In the genomic region with DNA sequence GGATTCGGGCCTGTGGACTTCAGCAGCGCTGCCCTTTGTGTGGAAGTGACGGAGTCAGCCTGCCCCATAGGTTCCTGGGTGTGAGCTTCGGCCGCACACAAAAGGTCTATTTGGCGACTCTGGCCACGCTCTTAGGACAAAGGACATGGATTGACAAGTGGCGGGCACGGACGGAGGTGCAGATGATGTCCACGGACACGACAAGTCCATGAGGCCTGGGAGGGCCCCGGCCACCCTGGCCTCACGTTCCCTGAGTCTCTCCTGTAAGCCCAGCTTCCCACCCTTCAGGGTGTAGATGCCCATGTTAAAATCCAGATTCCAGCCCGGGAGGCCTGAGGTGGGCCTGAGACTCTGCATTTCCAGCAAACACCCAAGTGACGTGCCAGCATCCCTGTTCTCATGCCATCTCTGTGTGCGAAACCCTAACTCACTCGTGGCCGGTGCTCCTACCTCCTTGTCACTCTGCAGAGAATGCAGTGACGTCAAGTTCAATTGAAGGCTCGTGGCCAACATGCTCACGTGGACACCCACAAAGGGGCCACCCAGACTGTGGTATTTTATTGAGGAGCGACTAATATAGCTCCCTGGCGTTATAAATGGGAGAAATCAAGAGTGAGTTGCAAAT, we compare ENCODE assay signal across 18 cellular contexts.
DNase-seq lines count a peak whose midpoint lies in the region; ATAC-seq and TF ChIP-seq lines count a peak whose summit lies in the region.
"Had no signal": no experiment of that assay in that cellular context is flagged by ENCODE, and none has a peak within 500 bp of the region (broad histone marks: within the 10 kb centered on the region; RNA-seq: fewer than 3 reads in every experiment).

No MANE protein-coding gene starts in this region.

- CTCF ChIA-PET in SK-N-SH (lab: Yijun Ruan, JAX), result no interaction called here

- no peak for ATAC-seq in naive B cell (ENCODE audit: low read depth in 2 of 2)

- peak; percentile 37 for DNase-seq in activated CD8-positive, alpha-beta memory T cell treated with anti-CD3 and anti-CD28 coated beads, Interleukin-2, amount 50 U/mL, for 48 hours
- DNase-seq in activated CD8-positive, alpha-beta memory T cell treated with anti-CD3 and anti-CD28 coated beads for 24 hours, result no peak
- DNase-seq in coronary artery (ENCODE audit: low spot score) (peak; percentile 50), naive B cell (no peak), stomach (peak; percentile 17), NCI-H146 (lab: John Stamatoyannopoulos, UW) (no peak), SK-N-SH (no peak), GOT3 (lab: John Stamatoyannopoulos, UW) (no peak)
- DNase-seq: 8988T; CD4-positive, alpha-beta T cell; DMS53; KBM-7; NCI-H187; NCI-H226; NCI-H524; RPMI8226; SHP77 treated with DMSO at 0.1 percent for 48 hours had no signal

- peaks cover 0 to 5% (median 0%) of the 10 kb centered on the region in 3 donors for H3K27me3 ChIP-seq in stomach
- no peaks in the 10 kb centered on the region for H3K27me3 ChIP-seq in SK-N-SH (ENCODE audit: insufficient read depth)

- peak overlapping the region; percentile 33 to 99 (median 86) for H3K27ac Mint-ChIP-seq in naive B cell
- H3K27ac Mint-ChIP-seq: B cell; CD4-positive, alpha-beta T cell had no signal

- H3K36me3 ChIP-seq in stomach (no peaks in the 10 kb centered on the region), SK-N-SH (replicated peaks in 1 of 2; ENCODE audit: control insufficient read depth in 1 of 2, insufficient read depth in 2 of 2, low read length in 1 of 2) (no peaks in the 10 kb centered on the region)

- TF ChIP-seq CTCF in coronary artery (IDR thresholded peaks at IDR 0.05) (no peak), stomach (IDR thresholded peaks at IDR 0.05) (no peak), SK-N-SH (IDR thresholded peaks at IDR 0.05) (no peak)

- no peaks in the 10 kb centered on the region for H3F3A ChIP-seq in SK-N-SH (replicated peaks; ENCODE audit: insufficient read depth)

- H3K9me3 ChIP-seq in stomach (peaks cover 0 to 4% (median 0%) of the 10 kb centered on the region in 4 donors), SK-N-SH (no peaks in the 10 kb centered on the region)

- H3K4me3 ChIP-seq in coronary artery (no peak overlapping the region), stomach (no peak overlapping the region), SK-N-SH (ENCODE audit: low read depth in 2 of 2, low read length in 1 of 2) (no peak overlapping the region)

- no peak for TF ChIP-seq POLR2A in stomach (IDR thresholded peaks at IDR 0.05)

- no peak overlapping the region for H2AFZ ChIP-seq in SK-N-SH (ENCODE audit: low read depth)

- no peak overlapping the region for H3K4me2 ChIP-seq in SK-N-SH

- H3K27ac ChIP-seq in coronary artery (no peak overlapping the region), stomach (no peak overlapping the region), SK-N-SH (ENCODE audit: low read depth in 2 of 2, low read length in 1 of 2) (no peak overlapping the region)

- intact Hi-C loops in stomach (cut with DNase I; ENCODE audit: low total_unique reads), result no loop called here

- 90 to 96% (median 92%) methylated on average over 15 to 24 of the region's 24 CpGs for WGBS in stomach, 5 donors
- 81% methylated on average over 20 of the region's 24 CpGs for WGBS in SK-N-SH (ENCODE audit: low lambda C conversion rate)

- TF ChIP-seq EP300 in stomach (IDR thresholded peaks at IDR 0.05) (no peak), SK-N-SH (IDR thresholded peaks at IDR 0.05; ENCODE audit: borderline replicate concordance in 1 of 2, low read depth in 1 of 2, low read length in 1 of 2) (no peak)

- TF ChIP-seq RAD21 in SK-N-SH (IDR thresholded peaks at IDR 0.05; ENCODE audit: low read length), result no peak

- H3K4me3 Mint-ChIP-seq in naive B cell, result no peak overlapping the region
- H3K4me3 Mint-ChIP-seq: B cell; CD4-positive, alpha-beta T cell had no signal

- H3K36me3 Mint-ChIP-seq in naive B cell, result peaks cover 9 to 20% of the 10 kb centered on the region in 2 donors

- H4K20me1 ChIP-seq in SK-N-SH (ENCODE audit: insufficient read depth), result no peaks in the 10 kb centered on the region

- H3K9ac ChIP-seq in SK-N-SH, result no peak overlapping the region

- H3K4me1 ChIP-seq in stomach (no peaks in the 10 kb centered on the region), SK-N-SH (ENCODE audit: control insufficient read depth in 1 of 2, insufficient read depth in 2 of 2, low read depth in 1 of 2, low read length in 1 of 2) (no peaks in the 10 kb centered on the region)

- no peaks in the 10 kb centered on the region for H3K9me2 ChIP-seq in SK-N-SH

- peaks cover 0 to 12% (median 3%) of the 10 kb centered on the region in 7 donors for H3K9me3 Mint-ChIP-seq in naive B cell

- H3K27me3 Mint-ChIP-seq in naive B cell, result no peaks in the 10 kb centered on the region
- H3K27me3 Mint-ChIP-seq: B cell; CD4-positive, alpha-beta T cell had no signal

- H3K79me2 ChIP-seq in SK-N-SH (ENCODE audit: insufficient read depth), result no peaks in the 10 kb centered on the region

- peaks cover 32 to 43% (median 40%) of the 10 kb centered on the region in 3 donors for H3K4me1 Mint-ChIP-seq in naive B cell

- POLR2A ChIA-PET in SK-N-SH (lab: Yijun Ruan, JAX), result no interaction called here

TF ChIP-seq in SK-N-SH, 30 proteins besides CTCF, POLR2A, EP300 and RAD21:
- TF ChIP-seq, protein P1, sequence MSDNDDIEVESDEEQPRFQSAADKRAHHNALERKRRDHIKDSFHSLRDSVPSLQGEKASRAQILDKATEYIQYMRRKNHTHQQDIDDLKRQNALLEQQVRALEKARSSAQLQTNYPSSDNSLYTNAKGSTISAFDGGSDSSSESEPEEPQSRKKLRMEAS (IDR thresholded peaks at IDR 0.05; ENCODE audit: low read depth), result no peak
- TF ChIP-seq, protein P2, sequence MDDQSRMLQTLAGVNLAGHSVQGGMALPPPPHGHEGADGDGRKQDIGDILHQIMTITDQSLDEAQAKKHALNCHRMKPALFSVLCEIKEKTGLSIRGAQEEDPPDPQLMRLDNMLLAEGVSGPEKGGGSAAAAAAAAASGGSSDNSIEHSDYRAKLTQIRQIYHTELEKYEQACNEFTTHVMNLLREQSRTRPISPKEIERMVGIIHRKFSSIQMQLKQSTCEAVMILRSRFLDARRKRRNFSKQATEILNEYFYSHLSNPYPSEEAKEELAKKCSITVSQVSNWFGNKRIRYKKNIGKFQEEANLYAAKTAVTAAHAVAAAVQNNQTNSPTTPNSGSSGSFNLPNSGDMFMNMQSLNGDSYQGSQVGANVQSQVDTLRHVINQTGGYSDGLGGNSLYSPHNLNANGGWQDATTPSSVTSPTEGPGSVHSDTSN (IDR thresholded peaks at IDR 0.05), result no peak
- TF ChIP-seq YY1 (IDR thresholded peaks at IDR 0.05; ENCODE audit: low read depth) (no peak), TAF1 (IDR thresholded peaks at IDR 0.05; ENCODE audit: borderline replicate concordance, low read depth, low read length) (no peak), EZH2phosphoT487 (IDR thresholded peaks at IDR 0.05; ENCODE audit: borderline replicate concordance, low read depth) (no peak), RXRA (IDR thresholded peaks at IDR 0.05; ENCODE audit: borderline replicate concordance, low read depth) (no peak), SIN3A (IDR thresholded peaks at IDR 0.05; ENCODE audit: borderline replicate concordance, low read depth, low read length) (no peak), TCF12 (IDR thresholded peaks at IDR 0.05) (no peak), GATA2 (CRISPR knock-in tag; IDR thresholded peaks at IDR 0.05) (no peak), GABPA (IDR thresholded peaks at IDR 0.05; ENCODE audit: low read depth) (no peak), FOSL2 (IDR thresholded peaks at IDR 0.05; ENCODE audit: borderline replicate concordance, low read depth) (no peak), CHD2 (IDR thresholded peaks at IDR 0.05; ENCODE audit: low read length, partially characterized antibody) (no peak), NRF1 (IDR thresholded peaks at IDR 0.05; ENCODE audit: low read depth, low read length) (no peak), MEF2A (IDR thresholded peaks at IDR 0.05; ENCODE audit: borderline replicate concordance, low read depth) (no peak), JUND (IDR thresholded peaks at IDR 0.05) (no peak), RCOR1 (IDR thresholded peaks at IDR 0.05; ENCODE audit: low read length) (no peak)
- TF ChIP-seq, protein P3, sequence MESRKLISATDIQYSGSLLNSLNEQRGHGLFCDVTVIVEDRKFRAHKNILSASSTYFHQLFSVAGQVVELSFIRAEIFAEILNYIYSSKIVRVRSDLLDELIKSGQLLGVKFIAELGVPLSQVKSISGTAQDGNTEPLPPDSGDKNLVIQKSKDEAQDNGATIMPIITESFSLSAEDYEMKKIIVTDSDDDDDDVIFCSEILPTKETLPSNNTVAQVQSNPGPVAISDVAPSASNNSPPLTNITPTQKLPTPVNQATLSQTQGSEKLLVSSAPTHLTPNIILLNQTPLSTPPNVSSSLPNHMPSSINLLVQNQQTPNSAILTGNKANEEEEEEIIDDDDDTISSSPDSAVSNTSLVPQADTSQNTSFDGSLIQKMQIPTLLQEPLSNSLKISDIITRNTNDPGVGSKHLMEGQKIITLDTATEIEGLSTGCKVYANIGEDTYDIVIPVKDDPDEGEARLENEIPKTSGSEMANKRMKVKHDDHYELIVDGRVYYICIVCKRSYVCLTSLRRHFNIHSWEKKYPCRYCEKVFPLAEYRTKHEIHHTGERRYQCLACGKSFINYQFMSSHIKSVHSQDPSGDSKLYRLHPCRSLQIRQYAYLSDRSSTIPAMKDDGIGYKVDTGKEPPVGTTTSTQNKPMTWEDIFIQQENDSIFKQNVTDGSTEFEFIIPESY (IDR thresholded peaks at IDR 0.05; ENCODE audit: borderline replicate concordance, low read depth), result no peak
- TF ChIP-seq, protein P4, sequence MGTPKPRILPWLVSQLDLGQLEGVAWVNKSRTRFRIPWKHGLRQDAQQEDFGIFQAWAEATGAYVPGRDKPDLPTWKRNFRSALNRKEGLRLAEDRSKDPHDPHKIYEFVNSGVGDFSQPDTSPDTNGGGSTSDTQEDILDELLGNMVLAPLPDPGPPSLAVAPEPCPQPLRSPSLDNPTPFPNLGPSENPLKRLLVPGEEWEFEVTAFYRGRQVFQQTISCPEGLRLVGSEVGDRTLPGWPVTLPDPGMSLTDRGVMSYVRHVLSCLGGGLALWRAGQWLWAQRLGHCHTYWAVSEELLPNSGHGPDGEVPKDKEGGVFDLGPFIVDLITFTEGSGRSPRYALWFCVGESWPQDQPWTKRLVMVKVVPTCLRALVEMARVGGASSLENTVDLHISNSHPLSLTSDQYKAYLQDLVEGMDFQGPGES (IDR thresholded peaks at IDR 0.05; ENCODE audit: low read depth, low read length), result no peak

Comparison
In these comparisons a context has a peak if more than half of its experiments do, and no peak if none do; other contexts are left out.
1. DNase-seq: peak in activated CD8-positive, alpha-beta memory T cell treated with anti-CD3 and anti-CD28 coated beads, Interleukin-2, amount 50 U/mL, for 48 hours (single experiment), coronary artery (single experiment) and stomach (single experiment); none in activated CD8-positive, alpha-beta memory T cell treated with anti-CD3 and anti-CD28 coated beads for 24 hours (single experiment), naive B cell (single experiment), NCI-H146 (single experiment), SK-N-SH (single experiment) and GOT3 (single experiment).